Comparison of ENCODE assay signal across 14 cellular contexts in genomic region chr5:132478498-132478855, GRCh38. TPM values are rescaled to one million over a fixed set of nuclear protein-coding genes. Genes with fewer than 3 reads are reported as not detected.
DNase-seq lines count a peak whose midpoint lies in the region; ATAC-seq, FAIRE-seq and TF ChIP-seq lines count a peak whose summit lies in the region.
"Had no signal": no experiment of that assay in that cellular context is flagged by ENCODE, and none has a peak within 500 bp of the region (broad histone marks: within the 10 kb centered on the region; RNA-seq: fewer than 3 reads in every experiment).

No MANE protein-coding gene starts in this region.

- peaks cover 33 to 77% (median 57%) of the 10 kb centered on the region in 9 donors for H3K4me1 ChIP-seq in heart right ventricle

- no peaks in the 10 kb centered on the region for H3K9me3 ChIP-seq in heart right ventricle
- H3K9me3 ChIP-seq: right lobe of liver had no signal

- H3K9me3 Mint-ChIP-seq in activated naive CD4-positive, alpha-beta T cell treated with anti-CD3 and anti-CD28 coated beads, Interleukin-2, amount 50 U/mL, for 72 hours = no peaks in the 10 kb centered on the region
- no peaks in the 10 kb centered on the region for H3K9me3 Mint-ChIP-seq in naive B cell
- H3K9me3 Mint-ChIP-seq in type B pancreatic cell = no peaks in the 10 kb centered on the region
- H3K9me3 Mint-ChIP-seq: mesothelial cell of epicardium had no signal

- no peak for TF ChIP-seq CTCF in heart right ventricle (IDR thresholded peaks at IDR 0.05)
- TF ChIP-seq CTCF in type B pancreatic cell (conservative IDR thresholded peaks at IDR 0.05) = no peak

- intact Hi-C loops in heart right ventricle (cut with DNase I) = no loop called here
- intact Hi-C loops in Right ventricle myocardium superior (cut with DNase I) = no loop called here

- H3K36me3 ChIP-seq in heart right ventricle = peaks cover 0 to 33% (median 11%) of the 10 kb centered on the region in 9 donors

- H3K4me1 Mint-ChIP-seq in naive B cell = peaks cover 54 to 74% (median 74%) of the 10 kb centered on the region in 3 donors
- peaks cover 15% of the 10 kb centered on the region for H3K4me1 Mint-ChIP-seq in type B pancreatic cell (ENCODE audit: unreplicated experiment)

- no peak for FAIRE-seq in urothelium cell line (lab: Jason Lieb, UNC)
- FAIRE-seq: endometrium, G401.6 had no signal

- H3K27me3 Mint-ChIP-seq in naive B cell (no peaks in the 10 kb centered on the region), type B pancreatic cell (no peaks in the 10 kb centered on the region)

- no peak overlapping the region for H3K4me3 ChIP-seq in heart right ventricle
- H3K4me3 ChIP-seq: right lobe of liver had no signal

- H3K4me3 Mint-ChIP-seq in naive B cell (peak overlapping the region in 6 of 8 donors; percentile 15 to 66 (median 51)), type B pancreatic cell (no peak overlapping the region)
- H3K4me3 Mint-ChIP-seq: mesothelial cell of epicardium had no signal

- no peak for DNase-seq in heart right ventricle
- no peak for DNase-seq in Right ventricle myocardium superior
- no peak for DNase-seq in activated naive CD4-positive, alpha-beta T cell treated with anti-CD3 and anti-CD28 coated beads, Interleukin-2, amount 50 U/mL, for 72 hours (ENCODE audit: low spot score in 2 of 2)
- no peak for DNase-seq in naive B cell
- DNase-seq in type B pancreatic cell (ENCODE audit: extremely low spot score, unreplicated experiment) = no peak
- DNase-seq in NCI-H1694 treated with DMSO at 0.1 percent for 48 hours (lab: John Stamatoyannopoulos, UW) = no peak
- no peak for DNase-seq in urothelium cell line (ENCODE audit: low spot score)
- DNase-seq: activated CD4-positive, alpha-beta T cell treated with anti-CD3 and anti-CD28 coated beads, Interleukin-2, amount 50 U/mL, for 1 hour; KG1 had no signal

- peak in 1 of 8 donors; percentile 5 for ATAC-seq in heart right ventricle
- no peak for ATAC-seq in Right ventricle myocardium superior (ENCODE audit: poor library complexity)
- peak in 1 of 2 donors; percentile 0 for ATAC-seq in activated naive CD4-positive, alpha-beta T cell treated with anti-CD3 and anti-CD28 coated beads, Interleukin-2, amount 50 U/mL, for 72 hours
- no peak for ATAC-seq in naive B cell (ENCODE audit: low read depth in 2 of 2)
- no peak for ATAC-seq in GM19395 (IDR thresholded peaks at IDR 0.05; ENCODE audit: unreplicated experiment)
- ATAC-seq: right lobe of liver had no signal

- H3K27ac Mint-ChIP-seq in activated naive CD4-positive, alpha-beta T cell treated with anti-CD3 and anti-CD28 coated beads, Interleukin-2, amount 50 U/mL, for 72 hours = peak overlapping the region; percentile 83 to 85
- H3K27ac Mint-ChIP-seq in naive B cell = peak overlapping the region; percentile 50 to 96 (median 88)
- H3K27ac Mint-ChIP-seq in type B pancreatic cell = peak overlapping the region; percentile 48
- H3K27ac Mint-ChIP-seq: mesothelial cell of epicardium had no signal

- H3K27ac ChIP-seq in heart right ventricle = peak overlapping the region in 9 of 10 donors; percentile 0 to 84 (median 80)
- H3K27ac ChIP-seq: right lobe of liver had no signal

- no peaks in the 10 kb centered on the region for H3K36me3 Mint-ChIP-seq in activated naive CD4-positive, alpha-beta T cell treated with anti-CD3 and anti-CD28 coated beads, Interleukin-2, amount 50 U/mL, for 72 hours
- H3K36me3 Mint-ChIP-seq in naive B cell = no peaks in the 10 kb centered on the region
- H3K36me3 Mint-ChIP-seq in type B pancreatic cell = no peaks in the 10 kb centered on the region

- H3K27me3 ChIP-seq in heart right ventricle = no peaks in the 10 kb centered on the region
- H3K27me3 ChIP-seq: right lobe of liver had no signal

- 23 to 33% methylated on average over 2 of the region's 2 CpGs for WGBS in heart right ventricle, 2 donors

RNA-seq across cellular contexts. Expression of gene IRF1, which starts 12.1 kb away (rescaled TPM):
- total RNA-seq in heart right ventricle = 100 to 1,000 TPM in 1 of 10 donors, 10 to 100 TPM in 8, 1 to 10 TPM in 1; 9.5 to 146 (median 19.2) TPM
- polyA plus RNA-seq in heart right ventricle = 10 to 100 TPM in 1 of 2 donors, 1 to 10 TPM in 1; 8.6 to 13.7 TPM
- total RNA-seq in Right ventricle myocardium superior = 12.5 TPM
- total RNA-seq in activated naive CD4-positive, alpha-beta T cell treated with anti-CD3 and anti-CD28 coated beads, Interleukin-2, amount 50 U/mL, for 72 hours = 100 to 1,000 TPM; 107 to 156 TPM
- polyA plus RNA-seq in naive B cell (ENCODE audit: low read depth in 6 of 6) = 100 to 1,000 TPM; 228 to 332 (median 296) TPM
- 50.1 and 77.4 TPM in 2 replicates for total RNA-seq in type B pancreatic cell (ENCODE audit: low replicate concordance)
